ENCODE assay signal across 23 cellular contexts in the genomic region with DNA sequence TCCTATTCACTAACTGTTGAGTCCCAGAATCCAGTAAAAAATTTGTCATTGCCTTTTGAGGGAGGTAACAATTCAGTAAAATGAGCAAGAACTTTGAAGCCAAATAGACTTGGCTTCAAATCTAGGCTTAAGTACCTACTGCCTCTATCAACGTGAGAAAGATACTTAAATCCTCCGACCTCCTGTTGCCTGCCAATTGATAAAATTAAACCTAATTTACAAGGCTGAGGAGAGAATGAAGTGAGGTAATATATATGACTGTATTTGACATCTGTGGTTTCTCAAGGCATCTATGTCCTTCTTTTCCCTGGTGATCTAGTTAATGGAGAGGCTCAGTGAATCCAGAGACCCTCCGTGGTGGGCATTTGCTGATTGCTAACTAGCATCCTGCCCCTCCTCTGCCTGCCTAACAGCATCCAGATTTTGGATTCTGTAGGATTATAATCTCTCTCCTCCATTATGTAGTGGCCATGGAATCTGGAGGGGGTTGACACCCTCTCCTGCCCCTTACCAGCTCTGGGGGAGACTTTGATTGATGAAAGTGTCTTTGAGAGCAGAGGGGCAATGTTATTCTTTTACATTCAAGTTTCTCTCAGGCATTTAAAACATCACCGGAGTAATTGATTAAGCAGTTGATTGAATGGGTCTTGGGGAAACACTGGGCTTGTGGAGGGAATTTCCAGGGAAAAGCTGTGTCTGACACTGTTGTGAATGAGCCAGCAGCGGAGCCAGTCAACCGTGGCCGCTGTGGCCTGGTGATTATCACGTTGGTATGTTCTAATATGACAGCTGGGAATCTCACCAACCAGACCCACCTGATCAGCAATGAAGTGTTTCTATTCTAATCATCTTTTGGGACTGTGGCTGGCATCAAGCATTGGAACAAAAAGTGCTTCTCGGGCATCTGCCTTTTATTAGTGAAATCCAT.
DNase-seq lines count a peak whose midpoint lies in the region; ATAC-seq, FAIRE-seq and TF ChIP-seq lines count a peak whose summit lies in the region.
"Had no signal": no experiment of that assay in that cellular context is flagged by ENCODE, and none has a peak within 500 bp of the region (broad histone marks: within the 10 kb centered on the region; RNA-seq: fewer than 3 reads in every experiment).

No MANE protein-coding gene starts in this region.

- no peak for FAIRE-seq in kidney (lab: Jason Lieb, UNC)
- FAIRE-seq: keratinocyte had no signal

- no peak overlapping the region for H3K9ac ChIP-seq in kidney (ENCODE audit: low read length in 2 of 2)
- H3K9ac ChIP-seq: KMS-11 had no signal

- in situ Hi-C loops in brain microvascular endothelial cell (cut with HindIII; ENCODE audit: low pct_ligation_motif_present, low sequenced_read_pairs) = no loop called here

- DNase-seq in SHP77 treated with DMSO at 0.1 percent for 48 hours (lab: John Stamatoyannopoulos, UW) (peak; percentile 29), SHP77 (lab: John Stamatoyannopoulos, UW) (no peak), NCI-H524 treated with DMSO at 0.1 percent for 48 hours (lab: John Stamatoyannopoulos, UW) (peak; percentile 36), left ventricle myocardium inferior (peak; percentile 56), brain microvascular endothelial cell (no peak), foreskin keratinocyte (no peak), kidney (no peak)
- DNase-seq: activated CD4-positive, alpha-beta memory T cell treated with anti-CD3 and anti-CD28 coated beads for 36 hours; activated CD4-positive, CD25-positive, alpha-beta regulatory T cell; activated gamma-delta T cell; H9; hippocampal formation; MV-4-11; NCI-H2029; NCI-H774; Peyer's patch; stimulated activated CD4-positive, alpha-beta T cell treated with anti-CD3 and anti-CD28 coated beads, Interleukin-2, amount 100 ng/mL, for 48 hours; stimulated activated naive CD4-positive, alpha-beta T cell treated with Interleukin-2 at 50 U/mL for 16 hours; T1000 had no signal

- H3K4me1 ChIP-seq in left ventricle myocardium inferior (peaks cover 8% of the 10 kb centered on the region), foreskin keratinocyte (no peaks in the 10 kb centered on the region), kidney (ENCODE audit: control insufficient read depth in 1 of 2, insufficient read depth in 1 of 2, low read depth in 1 of 2, low read length in 2 of 2) (no peaks in the 10 kb centered on the region)
- H3K4me1 ChIP-seq: adrenal gland, Peyer's patch had no signal

- H3K36me3 ChIP-seq in left ventricle myocardium inferior = no peaks in the 10 kb centered on the region
- no peaks in the 10 kb centered on the region for H3K36me3 ChIP-seq in brain microvascular endothelial cell (replicated peaks)
- H3K36me3 ChIP-seq in kidney (ENCODE audit: control insufficient read depth in 1 of 2, insufficient read depth in 2 of 2, low read length in 2 of 2) = no peaks in the 10 kb centered on the region
- H3K36me3 ChIP-seq: adrenal gland, Peyer's patch had no signal

- H3K27me3 ChIP-seq in left ventricle myocardium inferior (ENCODE audit: low read depth) = no peaks in the 10 kb centered on the region
- H3K27me3 ChIP-seq in brain microvascular endothelial cell (replicated peaks) = no peaks in the 10 kb centered on the region
- no peaks in the 10 kb centered on the region for H3K27me3 ChIP-seq in foreskin keratinocyte
- H3K27me3 ChIP-seq: adrenal gland, Peyer's patch had no signal

- ATAC-seq in foreskin keratinocyte = no peak

- H3K27ac ChIP-seq in left ventricle myocardium inferior (replicated peaks) (peak overlapping the region; percentile 93), brain microvascular endothelial cell (no peak overlapping the region), foreskin keratinocyte (no peak overlapping the region), kidney (ENCODE audit: low read depth in 2 of 2, low read length in 2 of 2) (no peak overlapping the region)
- H3K27ac ChIP-seq: adrenal gland, KMS-11, Peyer's patch had no signal

- intact Hi-C loops in left ventricle myocardium inferior (cut with micrococcal nuclease) (no loop called here), kidney (cut with DNase I) (no loop called here)

- peak overlapping the region; percentile 50 for H3K4me3 ChIP-seq in left ventricle myocardium inferior
- H3K4me3 ChIP-seq in brain microvascular endothelial cell (ENCODE audit: low read depth, low read length) = no peak overlapping the region
- no peak overlapping the region for H3K4me3 ChIP-seq in kidney (ENCODE audit: low read length in 2 of 2)
- H3K4me3 ChIP-seq: adrenal gland, Peyer's patch, smooth muscle cell had no signal

- TF ChIP-seq CTCF in left ventricle myocardium inferior (IDR thresholded peaks at IDR 0.05; ENCODE audit: borderline replicate concordance) = no peak
- no peak for TF ChIP-seq CTCF in brain microvascular endothelial cell (IDR thresholded peaks at IDR 0.05; ENCODE audit: low read depth, low read length, missing control alignments)
- TF ChIP-seq CTCF in foreskin keratinocyte (conservative IDR thresholded peaks at IDR 0.05) = no peak
- TF ChIP-seq CTCF in kidney (IDR thresholded peaks at IDR 0.05; ENCODE audit: borderline replicate concordance, extremely low read depth, insufficient read depth) = no peak

- H3K9me3 ChIP-seq in left ventricle myocardium inferior (replicated peaks) (peaks cover 5% of the 10 kb centered on the region), kidney (ENCODE audit: control insufficient read depth in 1 of 2, low read length in 2 of 2) (no peaks in the 10 kb centered on the region)
- H3K9me3 ChIP-seq: adrenal gland, Peyer's patch had no signal

Comparison
In these comparisons a context has a peak if more than half of its experiments do, and no peak if none do; other contexts are left out.
1. DNase-seq: peak in SHP77 treated with DMSO at 0.1 percent for 48 hours (single experiment), NCI-H524 treated with DMSO at 0.1 percent for 48 hours (single experiment) and left ventricle myocardium inferior (single experiment); none in SHP77 (0 of 2), brain microvascular endothelial cell (single experiment), foreskin keratinocyte (0 of 2) and kidney (single experiment).